In genomic region chr2:159795781-159796667, GRCh38 we compare ENCODE assay signal across 11 cellular contexts. TPM values are rescaled to one million over a fixed set of nuclear protein-coding genes. Genes with fewer than 3 reads are reported as not detected.
DNase-seq lines count a peak whose midpoint lies in the region; ATAC-seq, FAIRE-seq and TF ChIP-seq lines count a peak whose summit lies in the region.
"Had no signal": no experiment of that assay in that cellular context is flagged by ENCODE, and none has a peak within 500 bp of the region (broad histone marks: within the 10 kb centered on the region; RNA-seq: fewer than 3 reads in every experiment).

No MANE protein-coding gene starts in this region.

- H3K27me3 ChIP-seq in astrocyte (ENCODE audit: insufficient read depth, low read length): no peaks in the 10 kb centered on the region
- no peaks in the 10 kb centered on the region for H3K27me3 ChIP-seq in lower lobe of right lung (ENCODE audit: low read depth)
- no peaks in the 10 kb centered on the region for H3K27me3 ChIP-seq in transverse colon

- no peaks in the 10 kb centered on the region for H3K36me3 ChIP-seq in astrocyte (ENCODE audit: insufficient read depth, low read length)
- no peaks in the 10 kb centered on the region for H3K36me3 ChIP-seq in lower lobe of right lung
- H3K36me3 ChIP-seq in transverse colon: no peaks in the 10 kb centered on the region

- FAIRE-seq in astrocyte (lab: Jason Lieb, UNC): no peak

- H3K27ac Mint-ChIP-seq in astrocyte (ENCODE audit: unreplicated experiment) (no peak overlapping the region), nephron progenitor cell (no peak overlapping the region)

- peak overlapping the region; percentile 23 for H3K4me2 ChIP-seq in astrocyte (ENCODE audit: low read length)

- WGBS in transverse colon (ENCODE audit: low coverage in 1 of 2), 2 donors: 60 to 76% methylated on average over 7 of the region's 7 CpGs

- H3K4me1 Mint-ChIP-seq in astrocyte (ENCODE audit: low read depth, unreplicated experiment) (peaks cover 9% of the 10 kb centered on the region), nephron progenitor cell (no peaks in the 10 kb centered on the region)

- H2AFZ ChIP-seq in astrocyte (ENCODE audit: low read depth, low read length): no peak overlapping the region

- H3K9me3 Mint-ChIP-seq in astrocyte (ENCODE audit: unreplicated experiment) (peaks cover 5% of the 10 kb centered on the region), nephron progenitor cell (peaks cover 8% of the 10 kb centered on the region)

- TF ChIP-seq CTCF in astrocyte (IDR thresholded peaks at IDR 0.05; ENCODE audit: insufficient read depth, low read depth, low read length) (no peak), lower lobe of right lung (IDR thresholded peaks at IDR 0.05) (no peak), transverse colon (IDR thresholded peaks at IDR 0.05) (no peak), nephron progenitor cell (IDR thresholded peaks at IDR 0.05) (no peak)

- H3K36me3 Mint-ChIP-seq in astrocyte (ENCODE audit: low read depth, unreplicated experiment) (peaks cover 2% of the 10 kb centered on the region), nephron progenitor cell (ENCODE audit: low read depth) (no peaks in the 10 kb centered on the region)

- H3K4me3 Mint-ChIP-seq in astrocyte (ENCODE audit: unreplicated experiment) (no peak overlapping the region), nephron progenitor cell (no peak overlapping the region)

- DNase-seq in NOMO-1 treated with DMSO at 0.1 percent for 48 hours (lab: John Stamatoyannopoulos, UW; ENCODE audit: unreplicated experiment) (peak; percentile 41), NOMO-1 treated with dmso at 0.1 percent for 144 hours (lab: John Stamatoyannopoulos, UW; ENCODE audit: unreplicated experiment) (no peak), astrocyte (ENCODE audit: low read depth) (peak; percentile 22), lower lobe of right lung (no peak), transverse colon (no peak), nephron progenitor cell (no peak)
- no peak for DNase-seq in activated T-cell treated with anti-CD3 and anti-CD28 coated beads, Interleukin-2, amount 50 U/mL, for 1 hour
- DNase-seq: 8988T; activated effector memory CD4-positive, alpha-beta T cell treated with Interleukin-2 at 50 U/mL for 16 hours; substantia nigra had no signal

- H4K20me1 ChIP-seq in astrocyte (ENCODE audit: insufficient read depth, low read length): no peaks in the 10 kb centered on the region

- H3K27me3 Mint-ChIP-seq in astrocyte (ENCODE audit: low read depth, unreplicated experiment) (peaks cover 25% of the 10 kb centered on the region), nephron progenitor cell (ENCODE audit: low read depth, poor library complexity) (peaks cover 81% of the 10 kb centered on the region)

- TF ChIP-seq EP300 in transverse colon (IDR thresholded peaks at IDR 0.05; ENCODE audit: low read depth): no peak

- H3K4me1 ChIP-seq in astrocyte (ENCODE audit: insufficient read depth, low read length) (peaks cover 6% of the 10 kb centered on the region), lower lobe of right lung (peaks cover 55% of the 10 kb centered on the region), transverse colon (peaks cover 6 to 27% (median 12%) of the 10 kb centered on the region in 4 donors)

- no peak overlapping the region for H3K4me3 ChIP-seq in astrocyte (ENCODE audit: insufficient read depth, low read depth, low read length)
- H3K4me3 ChIP-seq in lower lobe of right lung: peak overlapping the region; percentile 84
- H3K4me3 ChIP-seq in transverse colon: peak overlapping the region in 1 of 4 donors; percentile 63

- H3K79me2 ChIP-seq in astrocyte (ENCODE audit: insufficient read depth, low read length): no peaks in the 10 kb centered on the region

- H3K9me3 ChIP-seq in astrocyte (ENCODE audit: insufficient read depth, low read depth, low read length) (no peaks in the 10 kb centered on the region), lower lobe of right lung (no peaks in the 10 kb centered on the region), transverse colon (no peaks in the 10 kb centered on the region)

- peak; percentile 13 to 23 for ATAC-seq in lower lobe of right lung
- ATAC-seq in GM21576 (IDR thresholded peaks at IDR 0.05; ENCODE audit: unreplicated experiment): no peak

- in situ Hi-C loops in transverse colon (cut with MboI; ENCODE audit: low pct_ligation_motif_present in 1 of 4, low pct_unique_long_range_greater_than_20kb in 1 of 4, low sequenced_read_pairs in 3 of 4): no loop called here

- no peak overlapping the region for H3K9ac ChIP-seq in astrocyte (ENCODE audit: low read length)

- TF ChIP-seq POLR2A in transverse colon (IDR thresholded peaks at IDR 0.05): no peak

- intact Hi-C loops in lower lobe of right lung (cut with DNase I): no loop called here
- intact Hi-C loops in transverse colon (cut with DNase I; ENCODE audit: low total_unique reads): no loop called here

- H3K27ac ChIP-seq in astrocyte (ENCODE audit: low read depth, low read length) (no peak overlapping the region), lower lobe of right lung (peak overlapping the region; percentile 96), transverse colon (peak overlapping the region in 3 of 4 donors; percentile 76 to 85 (median 84))

RNA-seq across cellular contexts. Expression of gene CD302, which starts 2.0 kb away (rescaled TPM):
- 0.34 and 0.41 TPM in 2 replicates for total RNA-seq in astrocyte
- total RNA-seq in lower lobe of right lung: 100 TPM
- 10 to 100 TPM; 12.7 to 35.9 (median 19.1) TPM for total RNA-seq in transverse colon

Comparison
In these comparisons a context has a peak if more than half of its experiments do, and no peak if none do; other contexts are left out.
1. DNase-seq: peak in NOMO-1 treated with DMSO at 0.1 percent for 48 hours (single experiment) and astrocyte (single experiment); none in NOMO-1 treated with dmso at 0.1 percent for 144 hours (single experiment), lower lobe of right lung (single experiment), transverse colon (single experiment), nephron progenitor cell (single experiment) and activated T-cell treated with anti-CD3 and anti-CD28 coated beads, Interleukin-2, amount 50 U/mL, for 1 hour (single experiment).